Comparison of ENCODE assay signal across 22 cellular contexts in the genomic region with DNA sequence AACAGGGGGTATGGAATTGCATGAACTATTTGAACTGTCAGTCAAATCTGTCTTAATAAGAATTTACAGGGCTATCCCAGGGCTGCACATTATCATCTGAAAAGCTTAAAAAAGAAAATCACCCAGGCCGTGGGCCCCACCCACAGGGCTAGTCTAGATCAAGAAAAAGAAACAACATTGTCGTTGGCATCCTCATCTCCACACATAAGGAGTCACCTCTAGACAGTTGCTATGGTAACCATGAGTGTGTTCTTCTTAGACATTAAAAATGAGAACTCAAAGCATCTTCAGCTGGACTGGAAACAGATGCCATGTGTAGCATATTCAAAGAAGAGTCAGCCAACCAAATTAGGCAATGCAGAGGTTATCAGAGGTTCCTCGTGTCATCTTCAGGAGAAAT.
"Had no signal": no experiment of that assay in that cellular context is flagged by ENCODE, and none has a peak within 500 bp of the region (broad histone marks: within the 10 kb centered on the region; RNA-seq: fewer than 3 reads in every experiment).

No MANE protein-coding gene starts in this region.

- ATAC-seq: body of pancreas; heart right ventricle; left lobe of liver; lower lobe of right lung; sciatic nerve; stimulated activated naive B cell treated with anti-CD40 and anti-IgM and Interleukin-4, amounts not matched to agents 10 μg/mL and 1 μg/mL and 100 μg/mL, for 72 hours had no signal

- FAIRE-seq: kidney, small intestine had no signal

- H3K9me3 ChIP-seq: body of pancreas, heart right ventricle, lower lobe of right lung, testis, vagina had no signal

- DNase-seq: activated CD4-positive, alpha-beta memory T cell treated with anti-CD3 and anti-CD28 coated beads for 36 hours; activated CD4-positive, alpha-beta T cell treated with anti-CD3 and anti-CD28 coated beads for 48 hours; activated effector memory CD4-positive, alpha-beta T cell treated with anti-CD3 and anti-CD28 coated beads, Interleukin-2, amount 50 U/mL, for 16 hours; activated T-cell treated with anti-CD3 and anti-CD28 coated beads, Interleukin-2, amount 50 U/mL, for 72 hours; body of pancreas; foreskin fibroblast; heart right ventricle; kidney; lower lobe of right lung; mesendoderm; naive B cell; occipital lobe; small intestine; stimulated activated naive B cell treated with anti-CD40 and anti-IgM and Interleukin-4, amounts not matched to agents 10 μg/mL and 1 μg/mL and 100 μg/mL, for 72 hours; testis; trophoblast cell had no signal

- H3K27ac Mint-ChIP-seq: activated CD4-positive, alpha-beta memory T cell treated with anti-CD3 and anti-CD28 coated beads for 36 hours; activated naive CD4-positive, alpha-beta T cell treated with anti-CD3 and anti-CD28 coated beads, Interleukin-2, amount 50 U/mL, for 24 hours; activated T-cell treated with anti-CD3 and anti-CD28 coated beads, Interleukin-2, amount 50 U/mL, for 72 hours; naive B cell; stimulated activated naive B cell treated with anti-CD40 and anti-IgM and Interleukin-4, amounts not matched to agents 10 μg/mL and 1 μg/mL and 100 μg/mL, for 72 hours had no signal

- H3K36me3 ChIP-seq: heart right ventricle, lower lobe of right lung, vagina had no signal

- H3K4me3 ChIP-seq: body of pancreas, heart right ventricle, lower lobe of right lung, testis, vagina had no signal

- H3K4me1 Mint-ChIP-seq: activated naive CD4-positive, alpha-beta T cell treated with anti-CD3 and anti-CD28 coated beads, Interleukin-2, amount 50 U/mL, for 24 hours; naive B cell; stimulated activated naive B cell treated with anti-CD40 and anti-IgM and Interleukin-4, amounts not matched to agents 10 μg/mL and 1 μg/mL and 100 μg/mL, for 72 hours had no signal

- H3K36me3 Mint-ChIP-seq: activated CD4-positive, alpha-beta memory T cell treated with anti-CD3 and anti-CD28 coated beads for 36 hours; activated naive CD4-positive, alpha-beta T cell treated with anti-CD3 and anti-CD28 coated beads, Interleukin-2, amount 50 U/mL, for 24 hours had no signal

- H3K4me3 Mint-ChIP-seq: activated CD4-positive, alpha-beta memory T cell treated with anti-CD3 and anti-CD28 coated beads for 36 hours; activated naive CD4-positive, alpha-beta T cell treated with anti-CD3 and anti-CD28 coated beads, Interleukin-2, amount 50 U/mL, for 24 hours; activated T-cell treated with anti-CD3 and anti-CD28 coated beads, Interleukin-2, amount 50 U/mL, for 72 hours; naive B cell; neural crest cell; stimulated activated naive B cell treated with anti-CD40 and anti-IgM and Interleukin-4, amounts not matched to agents 10 μg/mL and 1 μg/mL and 100 μg/mL, for 72 hours had no signal

- H3K27ac ChIP-seq: body of pancreas, epithelial cell of prostate, heart right ventricle, lower lobe of right lung, testis, vagina had no signal

- H3K9me3 Mint-ChIP-seq: activated CD4-positive, alpha-beta memory T cell treated with anti-CD3 and anti-CD28 coated beads for 36 hours; activated naive CD4-positive, alpha-beta T cell treated with anti-CD3 and anti-CD28 coated beads, Interleukin-2, amount 50 U/mL, for 24 hours; activated T-cell treated with anti-CD3 and anti-CD28 coated beads, Interleukin-2, amount 50 U/mL, for 72 hours; naive B cell; neural crest cell; stimulated activated naive B cell treated with anti-CD40 and anti-IgM and Interleukin-4, amounts not matched to agents 10 μg/mL and 1 μg/mL and 100 μg/mL, for 72 hours had no signal

- H3K4me1 ChIP-seq: body of pancreas, lower lobe of right lung, vagina had no signal

- H3K27me3 ChIP-seq: body of pancreas, heart right ventricle, testis, vagina had no signal
